2 cellular contexts compared by ENCODE assay signal in the genomic region with DNA sequence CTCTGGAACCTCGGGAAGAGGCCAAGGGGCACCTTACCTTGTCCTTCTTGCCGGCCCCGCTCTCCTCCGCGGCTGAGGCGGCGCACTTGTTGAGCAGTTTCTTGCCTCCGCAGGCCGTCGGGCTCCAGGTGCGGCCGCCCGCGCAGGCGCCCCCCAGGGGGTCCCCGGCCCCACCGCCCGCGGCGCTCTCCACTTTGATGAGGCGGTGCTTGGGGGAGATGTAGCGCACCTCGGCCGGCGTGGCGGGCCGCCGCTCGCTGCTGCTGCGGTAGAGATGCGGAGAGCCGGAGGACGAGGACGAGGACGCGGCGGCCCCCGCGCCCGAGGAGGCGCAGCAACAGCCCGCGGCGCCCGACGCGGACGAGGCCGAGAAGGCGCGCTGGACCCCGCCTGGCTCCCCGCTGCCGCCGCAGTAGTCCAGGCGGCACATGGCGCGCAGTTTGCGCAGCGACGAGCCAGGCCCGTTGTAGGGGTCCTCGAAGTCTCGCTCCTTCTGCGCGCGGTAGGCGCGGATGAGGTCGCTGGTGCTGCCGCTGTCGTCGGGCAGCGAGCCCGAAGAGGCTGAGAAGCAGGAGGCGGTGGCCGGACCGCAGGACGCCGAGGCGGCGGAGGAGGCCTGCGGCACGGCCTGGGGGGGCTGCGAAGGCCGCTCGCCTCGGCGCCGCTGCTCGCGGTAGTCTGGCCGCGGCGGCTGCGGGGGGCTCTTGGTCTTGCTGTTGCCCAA.
TF ChIP-seq lines count a peak whose summit lies in the region.

No MANE protein-coding gene starts in this region.

TF ChIP-seq in A549, 52 proteins besides CTCF, POLR2A, EP300 and RAD21 (continued from another document):
- TF ChIP-seq MAX (IDR thresholded peaks at IDR 0.05) (no peak), HDAC2 (IDR thresholded peaks at IDR 0.05) (no peak)

TF ChIP-seq in HEK293T, 16 proteins besides CTCF, POLR2A, EP300 and RAD21 (continued from another document):
- TF ChIP-seq TARDBP (IDR thresholded peaks at IDR 0.05) (no peak), ZNF384 (IDR thresholded peaks at IDR 0.05) (no peak), SUZ12 (IDR thresholded peaks at IDR 0.05) (no peak), ARNT (IDR thresholded peaks at IDR 0.05) (no peak), FOXM1 (IDR thresholded peaks at IDR 0.05; ENCODE audit: borderline replicate concordance) (no peak)
